Comparison of ENCODE assay signal across 8 cellular contexts in the genomic region with DNA sequence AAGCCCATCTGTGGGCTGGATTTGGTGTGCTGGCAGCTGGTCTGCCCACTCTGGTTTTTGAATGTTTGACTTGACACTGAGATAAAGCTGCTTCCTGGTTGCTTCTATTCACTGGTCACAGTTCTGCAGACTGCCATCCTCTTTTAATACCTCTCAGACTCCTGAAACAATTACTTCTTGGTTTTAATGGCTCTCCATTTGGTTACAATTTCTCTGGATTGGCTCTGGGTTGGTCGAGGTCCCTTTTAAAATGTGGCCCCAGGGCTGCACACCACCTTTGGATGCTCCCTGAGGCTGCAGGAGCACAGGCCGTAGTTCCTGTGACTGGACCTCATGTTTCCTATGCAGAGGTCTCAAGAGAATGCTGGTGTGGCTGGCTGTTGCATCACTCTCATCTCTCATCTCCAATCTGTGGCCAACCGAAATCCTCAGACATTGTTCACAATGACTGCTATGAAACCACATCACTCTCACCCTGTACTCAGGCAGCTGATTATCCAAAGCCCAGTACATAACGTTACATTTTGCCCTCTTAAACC.
DNase-seq lines count a peak whose midpoint lies in the region; ATAC-seq and TF ChIP-seq lines count a peak whose summit lies in the region.

No MANE protein-coding gene starts in this region.

- H3K9me3 ChIP-seq in esophagus squamous epithelium = no peaks in the 10 kb centered on the region

- ATAC-seq in GM18508 (IDR thresholded peaks at IDR 0.05; ENCODE audit: insufficient read depth, unreplicated experiment) = peak; percentile 82
- peak; percentile 66 for ATAC-seq in HG02840 (IDR thresholded peaks at IDR 0.05; ENCODE audit: low FRiP score, unreplicated experiment)

- intact Hi-C loops in Calu3 (cut with micrococcal nuclease; ENCODE audit: unreplicated experiment) (no loop called here), esophagus squamous epithelium (cut with DNase I) (no loop called here)

- H3K27ac Mint-ChIP-seq in Calu3 (ENCODE audit: unreplicated experiment) = no peak overlapping the region

- no peaks in the 10 kb centered on the region for H3K36me3 Mint-ChIP-seq in Calu3 (ENCODE audit: insufficient read depth, unreplicated experiment)

- 69 to 91% methylated on average over 3 to 4 of the region's 4 CpGs for WGBS in esophagus squamous epithelium, 2 donors

- H3K4me3 Mint-ChIP-seq in Calu3 (ENCODE audit: low read depth, unreplicated experiment) = no peak overlapping the region

- H3K27me3 ChIP-seq in ACC112 (ENCODE audit: insufficient read depth, low read length) (no peaks in the 10 kb centered on the region), esophagus squamous epithelium (no peaks in the 10 kb centered on the region)

- peak overlapping the region; percentile 69 for H2AFZ ChIP-seq in ACC112 (ENCODE audit: low read length, unreplicated experiment)

- TF ChIP-seq CTCF in Calu3 (IDR thresholded peaks at IDR 0.05; ENCODE audit: unreplicated experiment) (no peak), esophagus squamous epithelium (IDR thresholded peaks at IDR 0.05) (no peak)

- BruUV-seq in Calu3 (replicated peaks; lab: Mats Ljungman, UMichigan) = no TSS peak

- H3K36me3 ChIP-seq in ACC112 (ENCODE audit: insufficient read depth, low read length) (no peaks in the 10 kb centered on the region), esophagus squamous epithelium (peaks cover 0 to 46% (median 0%) of the 10 kb centered on the region in 3 donors)

- CTCF ChIA-PET in Calu3 (lab: Charles Lee) = no interaction called here

- no peak overlapping the region for H3K4me3 ChIP-seq in ACC112 (ENCODE audit: low read depth, low read length)
- H3K4me3 ChIP-seq in esophagus squamous epithelium = no peak overlapping the region

- H3K4me1 ChIP-seq in ACC112 (ENCODE audit: control insufficient read depth, insufficient read depth, low read length, unreplicated experiment) (peaks cover 10% of the 10 kb centered on the region), esophagus squamous epithelium (no peaks in the 10 kb centered on the region)

- DNase-seq in NCI-H69 (lab: John Stamatoyannopoulos, UW) (peak; percentile 79), kidney tubule cell (ENCODE audit: low spot score) (peak; percentile 41), Calu3 (no peak), esophagus squamous epithelium (lab: John Stamatoyannopoulos, UW) (no peak)
- DNase-seq in effector CD4-positive, alpha-beta T cell = no peak

- no peak for TF ChIP-seq POLR2A in esophagus squamous epithelium (IDR thresholded peaks at IDR 0.05)

- H3K27ac ChIP-seq in ACC112 (ENCODE audit: low read depth, low read length) (peak overlapping the region; percentile 55), esophagus squamous epithelium (no peak overlapping the region)

- no peaks in the 10 kb centered on the region for H3K27me3 Mint-ChIP-seq in Calu3 (ENCODE audit: unreplicated experiment)

- no peaks in the 10 kb centered on the region for H3K79me2 ChIP-seq in ACC112 (ENCODE audit: control insufficient read depth, insufficient read depth, low read length, unreplicated experiment)

- no peaks in the 10 kb centered on the region for H3K4me1 Mint-ChIP-seq in Calu3 (ENCODE audit: low read depth, unreplicated experiment)

- no peaks in the 10 kb centered on the region for H3K9me3 Mint-ChIP-seq in Calu3 (ENCODE audit: low read depth, unreplicated experiment)

Comparison
In these comparisons a context has a peak if more than half of its experiments do, and no peak if none do; other contexts are left out.
1. DNase-seq: peak in NCI-H69 (single experiment) and kidney tubule cell (single experiment); none in Calu3 (single experiment), esophagus squamous epithelium (single experiment) and effector CD4-positive, alpha-beta T cell (single experiment).